Comparison of ENCODE assay signal across 20 cellular contexts in the genomic region with DNA sequence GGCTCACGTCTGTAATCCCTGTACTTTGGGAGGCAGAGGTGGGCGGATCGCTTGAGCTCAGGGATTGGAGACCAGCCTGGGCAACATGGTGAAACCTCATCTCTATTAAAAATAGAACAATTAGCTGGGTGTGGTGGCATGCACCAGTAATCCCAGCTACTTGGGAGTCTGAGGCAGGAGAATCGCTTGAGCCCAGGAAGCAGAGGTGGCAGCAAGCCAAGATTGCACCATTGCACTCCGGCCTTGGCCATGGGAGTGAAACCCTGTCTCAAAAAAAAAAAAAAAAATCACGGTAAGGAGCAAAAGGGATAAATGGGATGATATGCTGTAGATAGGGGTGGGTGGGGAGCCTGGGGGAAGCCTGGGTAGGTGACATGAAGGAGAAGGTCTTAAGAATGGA. TPM values are rescaled to one million over a fixed set of nuclear protein-coding genes. Genes with fewer than 3 reads are reported as not detected.
"Had no signal": no experiment of that assay in that cellular context is flagged by ENCODE, and none has a peak within 500 bp of the region (broad histone marks: within the 10 kb centered on the region; RNA-seq: fewer than 3 reads in every experiment).

No MANE protein-coding gene starts in this region.

- H3K36me3 ChIP-seq: ascending aorta, breast epithelium, esophagus muscularis mucosa, heart left ventricle, lower lobe of right lung, neural progenitor cell, thyroid gland had no signal

- H3K4me3 ChIP-seq: ascending aorta, breast epithelium, dorsolateral prefrontal cortex, esophagus muscularis mucosa, heart left ventricle, lower lobe of right lung, neural progenitor cell, thyroid gland had no signal

- H3K27me3 ChIP-seq: ascending aorta, breast epithelium, esophagus muscularis mucosa, heart left ventricle, neural progenitor cell, thyroid gland had no signal

- H3K9me3 ChIP-seq: ascending aorta, breast epithelium, esophagus muscularis mucosa, heart left ventricle, lower lobe of right lung, thyroid gland had no signal

- DNase-seq: activated CD4-positive, alpha-beta memory T cell treated with anti-CD3 and anti-CD28 coated beads, Interleukin-2, amount 10 ng/mL, durations not matched to agents 7 days and 5 days; activated CD4-positive, alpha-beta T cell treated with anti-CD3 and anti-CD28 coated beads for 48 hours; activated CD4-positive, CD25-positive, alpha-beta regulatory T cell; activated gamma-delta T cell treated with Interleukin-2 at 50 U/mL for 16 hours; activated T-cell treated with anti-CD3 and anti-CD28 coated beads, Interleukin-2, amount 50 U/mL, for 72 hours; dorsolateral prefrontal cortex; heart left ventricle; lower lobe of right lung; naive thymus-derived CD8-positive, alpha-beta T cell; stimulated activated CD4-positive, alpha-beta T cell treated with anti-CD3 and anti-CD28 coated beads, Interleukin-12 subunit alpha, Interleukin-12 subunit beta, amount 100 ng/mL, for 4 hours; stimulated activated CD4-positive, alpha-beta T cell treated with anti-CD3 and anti-CD28 coated beads, Interleukin-4, amount 100 ng/mL, for 4 hours; stimulated activated naive CD8-positive, alpha-beta T cell treated with anti-CD3 and anti-CD28 coated beads, Interleukin-15, Interleukin-2, amounts not matched to agents 100 U/mL and 50 U/mL, for 24 hours; substantia nigra; T1000; thyroid gland had no signal

- ATAC-seq: activated T-cell treated with anti-CD3 and anti-CD28 coated beads, Interleukin-2, amount 50 U/mL, for 72 hours; heart left ventricle; left colon; lower lobe of right lung; naive thymus-derived CD8-positive, alpha-beta T cell; stimulated activated naive CD8-positive, alpha-beta T cell treated with anti-CD3 and anti-CD28 coated beads, Interleukin-15, Interleukin-2, amounts not matched to agents 100 U/mL and 50 U/mL, for 24 hours had no signal

- H3K4me1 ChIP-seq: breast epithelium, neural progenitor cell had no signal

- H3K27ac ChIP-seq: ascending aorta, breast epithelium, dorsolateral prefrontal cortex, esophagus muscularis mucosa, heart left ventricle, lower lobe of right lung, neural progenitor cell, thyroid gland had no signal

RNA-seq across cellular contexts. Expression of a gene that starts 20.4 kb away (rescaled TPM):
- total RNA-seq: naive thymus-derived CD8-positive, alpha-beta T cell had no signal
- polyA plus RNA-seq: naive thymus-derived CD8-positive, alpha-beta T cell had no signal
